7 cellular contexts compared by ENCODE assay signal in genomic region chr5:177846592-177846991, GRCh38.
DNase-seq lines count a peak whose midpoint lies in the region; ATAC-seq and TF ChIP-seq lines count a peak whose summit lies in the region.
"Not testable (repeated sequence)": the region's sequence is repeated elsewhere in the genome, so short reads cannot be mapped to it uniquely, and the experiment has no call there.

No MANE protein-coding gene starts in this region.

- DNase-seq in CD4-positive, alpha-beta T cell: peak in 4 of 10 experiments; percentile 8 to 15 (median 11)
- peak; percentile 1 for DNase-seq in HT-29 (ENCODE audit: low spot score)
- peak; percentile 10 for DNase-seq in activated CD4-positive, alpha-beta T cell treated with anti-CD3 and anti-CD28 coated beads, Interleukin-2, amount 50 U/mL, for 1 hour
- DNase-seq in activated naive CD4-positive, alpha-beta T cell treated with anti-CD3 and anti-CD28 coated beads, Interleukin-2, amount 10 ng/mL, durations not matched to agents 7 days and 5 days: peak; percentile 29
- not testable (repeated sequence) for DNase-seq in right cardiac atrium; sciatic nerve (ENCODE audit: low spot score)

- TF ChIP-seq CTCF in CD4-positive, alpha-beta T cell (IDR thresholded peaks at IDR 0.05): not testable (repeated sequence)

- not testable (repeated sequence) for H3K36me3 Mint-ChIP-seq in CD4-positive, alpha-beta T cell (ENCODE audit: low read depth); activated naive CD4-positive, alpha-beta T cell treated with anti-CD3 and anti-CD28 coated beads, Interleukin-2, amount 10 ng/mL, durations not matched to agents 7 days and 5 days

- CTCF ChIA-PET in CD4-positive, alpha-beta T cell (lab: Charles Lee); activated naive CD4-positive, alpha-beta T cell treated with anti-CD3 and anti-CD28 coated beads, Interleukin-2, amount 10 ng/mL, durations not matched to agents 7 days and 5 days (lab: Charles Lee): not testable (repeated sequence)

- not testable (repeated sequence) for H3K27me3 Mint-ChIP-seq in CD4-positive, alpha-beta T cell; activated naive CD4-positive, alpha-beta T cell treated with anti-CD3 and anti-CD28 coated beads, Interleukin-2, amount 10 ng/mL, durations not matched to agents 7 days and 5 days

- ATAC-seq in CD4-positive, alpha-beta T cell (ENCODE audit: poor library complexity): peak; percentile 80
- ATAC-seq in SK-N-SH treated with all-trans-retinoic acid at 6 μM for 48 hours (peak; percentile 44), right cardiac atrium (peak; percentile 41), sciatic nerve (peak; percentile 20)

- not testable (repeated sequence) for H3K9me3 ChIP-seq in CD4-positive, alpha-beta T cell (ENCODE audit: control insufficient read depth, low read length); right cardiac atrium (ENCODE audit: control insufficient read depth, low read length)

- intact Hi-C loops in CD4-positive, alpha-beta T cell (cut with DNase I, micrococcal nuclease); right cardiac atrium (cut with DNase I); sciatic nerve (cut with DNase I): not testable (repeated sequence)

- POLR2A ChIA-PET in CD4-positive, alpha-beta T cell (lab: Charles Lee): not testable (repeated sequence)

- not testable (repeated sequence) for H3K4me1 ChIP-seq in right cardiac atrium (ENCODE audit: control insufficient read depth, insufficient read depth, low read length)

- H3K9me3 Mint-ChIP-seq in CD4-positive, alpha-beta T cell; activated naive CD4-positive, alpha-beta T cell treated with anti-CD3 and anti-CD28 coated beads, Interleukin-2, amount 10 ng/mL, durations not matched to agents 7 days and 5 days: not testable (repeated sequence)

- H3K27me3 ChIP-seq in CD4-positive, alpha-beta T cell (ENCODE audit: control insufficient read depth, insufficient read depth, low read length); right cardiac atrium (ENCODE audit: control insufficient read depth, insufficient read depth): not testable (repeated sequence)

- not testable (repeated sequence) for H3K4me3 Mint-ChIP-seq in CD4-positive, alpha-beta T cell; activated naive CD4-positive, alpha-beta T cell treated with anti-CD3 and anti-CD28 coated beads, Interleukin-2, amount 10 ng/mL, durations not matched to agents 7 days and 5 days

- H3K27ac Mint-ChIP-seq in CD4-positive, alpha-beta T cell; activated naive CD4-positive, alpha-beta T cell treated with anti-CD3 and anti-CD28 coated beads, Interleukin-2, amount 10 ng/mL, durations not matched to agents 7 days and 5 days: not testable (repeated sequence)

- H3K4me3 ChIP-seq in right cardiac atrium (ENCODE audit: low read length): not testable (repeated sequence)

- 22% methylated on average over 2 of the region's 5 CpGs for WGBS in right cardiac atrium

- H3K4me1 Mint-ChIP-seq in CD4-positive, alpha-beta T cell (ENCODE audit: low read depth); activated naive CD4-positive, alpha-beta T cell treated with anti-CD3 and anti-CD28 coated beads, Interleukin-2, amount 10 ng/mL, durations not matched to agents 7 days and 5 days: not testable (repeated sequence)

- not testable (repeated sequence) for H3K27ac ChIP-seq in CD4-positive, alpha-beta T cell (ENCODE audit: low read depth, low read length); right cardiac atrium (ENCODE audit: low read length)

Comparison
In these comparisons a context has a peak if more than half of its experiments do, and no peak if none do; other contexts are left out.
1. ATAC-seq: peak in every context shown above with its lines; median percentile 80 in CD4-positive, alpha-beta T cell; 44 in SK-N-SH treated with all-trans-retinoic acid at 6 μM for 48 hours; 41 in right cardiac atrium; 20 in sciatic nerve.